In the genomic region with DNA sequence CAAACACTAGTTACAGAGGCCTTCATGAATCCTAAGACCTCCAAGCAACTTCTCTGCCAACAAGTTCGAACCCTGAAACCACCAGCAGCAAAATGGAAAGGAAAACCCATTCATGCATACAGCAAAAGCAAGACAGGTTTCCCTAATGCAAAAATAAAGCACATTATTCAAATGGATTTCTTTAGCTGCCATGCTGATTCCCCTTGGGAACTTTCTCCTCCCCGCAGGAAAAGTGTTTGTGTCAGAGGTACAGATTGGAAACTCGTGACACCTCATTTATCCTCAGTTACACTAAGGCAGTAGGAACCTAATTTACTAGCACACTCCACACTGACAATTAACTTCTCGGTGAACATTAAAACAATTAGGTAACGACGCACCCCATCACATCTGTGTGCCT, we compare ENCODE assay signal across 18 cellular contexts.
"Had no signal": no experiment of that assay in that cellular context is flagged by ENCODE, and none has a peak within 500 bp of the region (broad histone marks: within the 10 kb centered on the region; RNA-seq: fewer than 3 reads in every experiment).

No MANE protein-coding gene starts in this region.

- H3K4me3 ChIP-seq: heart left ventricle, lung, tibial artery, uterus had no signal

- H3K4me1 ChIP-seq: tibial artery, uterus had no signal

- H3K4me3 Mint-ChIP-seq: activated CD4-positive, alpha-beta T cell treated with anti-CD3 and anti-CD28 coated beads, Interleukin-2, amount 10 ng/mL, durations not matched to agents 7 days and 5 days; activated naive CD8-positive, alpha-beta T cell treated with anti-CD3 and anti-CD28 coated beads for 36 hours; activated T-cell treated with anti-CD3 and anti-CD28 coated beads, Interleukin-2, amount 50 U/mL, for 72 hours; stimulated activated memory B cell treated with anti-CD40 and anti-IgM and Interleukin-4, amounts not matched to agents 10 μg/mL and 1 μg/mL and 100 μg/mL, for 72 hours had no signal

- DNase-seq: activated CD4-positive, alpha-beta T cell treated with anti-CD3 and anti-CD28 coated beads, Interleukin-2, amount 10 ng/mL, durations not matched to agents 7 days and 5 days; activated CD4-positive, CD25-positive, alpha-beta regulatory T cell; activated CD8-positive, alpha-beta memory T cell treated with anti-CD3 and anti-CD28 coated beads, Interleukin-2, amount 50 U/mL, for 48 hours; activated gamma-delta T cell treated with Interleukin-2 at 50 U/mL for 16 hours; activated naive CD8-positive, alpha-beta T cell treated with anti-CD3 and anti-CD28 coated beads for 36 hours; activated T-cell treated with anti-CD3 and anti-CD28 coated beads, Interleukin-2, amount 50 U/mL, for 72 hours; brain microvascular endothelial cell; effector CD8-positive, alpha-beta T cell; foreskin melanocyte; heart left ventricle; retina; stimulated activated CD4-positive, alpha-beta T cell treated with anti-CD3 and anti-CD28 coated beads, Interleukin-2, amount 100 ng/mL, for 48 hours; tibial artery; uterus had no signal

- H3K27ac Mint-ChIP-seq: activated CD4-positive, alpha-beta T cell treated with anti-CD3 and anti-CD28 coated beads, Interleukin-2, amount 10 ng/mL, durations not matched to agents 7 days and 5 days; activated naive CD8-positive, alpha-beta T cell treated with anti-CD3 and anti-CD28 coated beads for 36 hours; activated T-cell treated with anti-CD3 and anti-CD28 coated beads, Interleukin-2, amount 50 U/mL, for 72 hours; stimulated activated memory B cell treated with anti-CD40 and anti-IgM and Interleukin-4, amounts not matched to agents 10 μg/mL and 1 μg/mL and 100 μg/mL, for 72 hours had no signal

- H3K36me3 Mint-ChIP-seq: activated naive CD8-positive, alpha-beta T cell treated with anti-CD3 and anti-CD28 coated beads for 36 hours had no signal

- ATAC-seq: activated T-cell treated with anti-CD3 and anti-CD28 coated beads, Interleukin-2, amount 50 U/mL, for 72 hours; heart left ventricle; stimulated activated memory B cell treated with anti-CD40 and anti-IgM and Interleukin-4, amounts not matched to agents 10 μg/mL and 1 μg/mL and 100 μg/mL, for 72 hours had no signal

- H3K9me3 Mint-ChIP-seq: activated CD4-positive, alpha-beta T cell treated with anti-CD3 and anti-CD28 coated beads, Interleukin-2, amount 10 ng/mL, durations not matched to agents 7 days and 5 days; activated naive CD8-positive, alpha-beta T cell treated with anti-CD3 and anti-CD28 coated beads for 36 hours; stimulated activated memory B cell treated with anti-CD40 and anti-IgM and Interleukin-4, amounts not matched to agents 10 μg/mL and 1 μg/mL and 100 μg/mL, for 72 hours had no signal

- H3K4me1 Mint-ChIP-seq: activated CD4-positive, alpha-beta T cell treated with anti-CD3 and anti-CD28 coated beads, Interleukin-2, amount 10 ng/mL, durations not matched to agents 7 days and 5 days; activated naive CD8-positive, alpha-beta T cell treated with anti-CD3 and anti-CD28 coated beads for 36 hours had no signal

- H3K27me3 Mint-ChIP-seq: activated CD4-positive, alpha-beta T cell treated with anti-CD3 and anti-CD28 coated beads, Interleukin-2, amount 10 ng/mL, durations not matched to agents 7 days and 5 days; stimulated activated memory B cell treated with anti-CD40 and anti-IgM and Interleukin-4, amounts not matched to agents 10 μg/mL and 1 μg/mL and 100 μg/mL, for 72 hours had no signal

- H3K27ac ChIP-seq: brain microvascular endothelial cell, heart left ventricle, tibial artery, uterus had no signal

- H3K36me3 ChIP-seq: brain microvascular endothelial cell, uterus had no signal

- H3K27me3 ChIP-seq: brain microvascular endothelial cell, heart left ventricle, tibial artery, uterus had no signal

- FAIRE-seq: endothelial cell of umbilical vein, islet of Langerhans had no signal

- H3K9me3 ChIP-seq: heart left ventricle, tibial artery, uterus had no signal
